In genomic region chr19:4519521-4520277, GRCh38 we compare ENCODE assay signal across 12 cellular contexts. TPM values are rescaled to one million over a fixed set of nuclear protein-coding genes. Genes with fewer than 3 reads are reported as not detected.
DNase-seq lines count a peak whose midpoint lies in the region; ATAC-seq lines count a peak whose summit lies in the region.
"Had no signal": no experiment of that assay in that cellular context is flagged by ENCODE, and none has a peak within 500 bp of the region (broad histone marks: within the 10 kb centered on the region; RNA-seq: fewer than 3 reads in every experiment).

No MANE protein-coding gene starts in this region.

- no peak overlapping the region for H3K4me3 ChIP-seq in urinary bladder (ENCODE audit: low read depth, low read length)
- H3K4me3 ChIP-seq: left lung had no signal

- H3K27ac ChIP-seq in urinary bladder (ENCODE audit: low read depth): peak overlapping the region; percentile 51
- H3K27ac ChIP-seq: 22Rv1, left lung had no signal

- DNase-seq in DMS53 (lab: John Stamatoyannopoulos, UW) (peak; percentile 29), DMS53 treated with DMSO at 0.1 percent for 48 hours (lab: John Stamatoyannopoulos, UW; ENCODE audit: unreplicated experiment) (no peak), hepatic stellate cell (ENCODE audit: low spot score) (peak; percentile 62)
- DNase-seq: DMS153, foreskin fibroblast, NCI-H187 treated with DMSO at 0.1 percent for 48 hours, PC-9 had no signal

- WGBS in urinary bladder: 35% methylated on average over 9 of the region's 9 CpGs

- ATAC-seq in HG03432 (IDR thresholded peaks at IDR 0.05; ENCODE audit: unreplicated experiment): no peak
- no peak for ATAC-seq in HG03457 (IDR thresholded peaks at IDR 0.05; ENCODE audit: unreplicated experiment)
- ATAC-seq: left lung had no signal

- H3K4me1 ChIP-seq in urinary bladder (ENCODE audit: insufficient read depth): no peaks in the 10 kb centered on the region
- H3K4me1 ChIP-seq: left lung had no signal

- H3K36me3 ChIP-seq in urinary bladder (ENCODE audit: insufficient read depth): no peaks in the 10 kb centered on the region
- H3K36me3 ChIP-seq: left lung had no signal

RNA-seq across cellular contexts. Expression of gene PLIN4, which starts 1.4 kb away (rescaled TPM):
- total RNA-seq in urinary bladder: 14.0 TPM
- polyA plus RNA-seq in urinary bladder: 55.7 TPM

RNA-seq across cellular contexts. Expression of gene PLIN5, which starts 15.3 kb away (rescaled TPM):
- total RNA-seq in urinary bladder: 1.4 TPM
- polyA plus RNA-seq in urinary bladder: 5.7 TPM

RNA-seq across cellular contexts. Expression of gene LRG1, which starts 20.1 kb away (rescaled TPM):
- total RNA-seq in urinary bladder: 3.9 TPM
- 4.6 TPM for polyA plus RNA-seq in urinary bladder

RNA-seq across cellular contexts. Expression of gene SEMA6B, which starts 39.8 kb away (rescaled TPM):
- total RNA-seq in urinary bladder: 5.4 TPM
- 14.1 TPM for polyA plus RNA-seq in urinary bladder

RNA-seq across cellular contexts. Expression of gene HDGFL2, which starts 47.6 kb away (rescaled TPM):
- total RNA-seq in urinary bladder: 22.2 TPM
- polyA plus RNA-seq in urinary bladder: 51.4 TPM
